ENCODE assay signal across 15 cellular contexts in genomic region chr15:60351066-60351465, GRCh38. TPM values are rescaled to one million over a fixed set of nuclear protein-coding genes. Genes with fewer than 3 reads are reported as not detected.
DNase-seq lines count a peak whose midpoint lies in the region; ATAC-seq and TF ChIP-seq lines count a peak whose summit lies in the region.
"Had no signal": no experiment of that assay in that cellular context is flagged by ENCODE, and none has a peak within 500 bp of the region (broad histone marks: within the 10 kb centered on the region; RNA-seq: fewer than 3 reads in every experiment).

No MANE protein-coding gene starts in this region.

- H3K4me1 ChIP-seq in A673 (ENCODE audit: insufficient read depth, low read length, poor library complexity, severe bottlenecking), result no peaks in the 10 kb centered on the region
- H3K4me1 ChIP-seq: HAP-1, heart right ventricle had no signal

- no peak overlapping the region for H3K4me3 Mint-ChIP-seq in effector memory CD8-positive, alpha-beta T cell
- H3K4me3 Mint-ChIP-seq in stimulated activated effector memory CD8-positive, alpha-beta T cell treated with anti-CD3 and anti-CD28 coated beads, Interleukin-12 subunit alpha, Interleukin-12 subunit beta, amount 100 ng/mL, for 72 hours, result no peak overlapping the region
- H3K4me3 Mint-ChIP-seq: activated T-cell treated with anti-CD3 and anti-CD28 coated beads, Interleukin-2, amount 50 U/mL, for 24 hours had no signal

- POLR2A ChIA-PET in A673 (lab: Charles Lee; ENCODE audit: low non-redundant PET), result no interaction called here

- CTCF ChIA-PET in A673 (lab: Charles Lee), result no interaction called here

- H3K4me3 ChIP-seq in A673 (ENCODE audit: low read depth, low read length, poor library complexity, severe bottlenecking), result no peak overlapping the region
- H3K4me3 ChIP-seq: HAP-1, heart right ventricle had no signal

- no peak overlapping the region for H3K27ac ChIP-seq in A673 (ENCODE audit: low read depth, low read length, poor library complexity, severe bottlenecking)
- H3K27ac ChIP-seq: heart right ventricle had no signal

- no peaks in the 10 kb centered on the region for H3K9me3 ChIP-seq in A673 (ENCODE audit: low read depth, low read length, poor library complexity, severe bottlenecking)
- H3K9me3 ChIP-seq: HAP-1, heart right ventricle had no signal

- intact Hi-C loops in A673 (cut with micrococcal nuclease; ENCODE audit: unreplicated experiment), result no loop called here

- BruUV-seq in A673 (replicated peaks; lab: Mats Ljungman, UMichigan), result no TSS peak

- H3K36me3 Mint-ChIP-seq in effector memory CD8-positive, alpha-beta T cell (ENCODE audit: insufficient read depth), result peaks cover 93% of the 10 kb centered on the region
- H3K36me3 Mint-ChIP-seq in stimulated activated effector memory CD8-positive, alpha-beta T cell treated with anti-CD3 and anti-CD28 coated beads, Interleukin-12 subunit alpha, Interleukin-12 subunit beta, amount 100 ng/mL, for 72 hours, result peaks cover 98% of the 10 kb centered on the region

- peaks cover 90% of the 10 kb centered on the region for H3K36me3 ChIP-seq in A673 (ENCODE audit: insufficient read depth, low read length, poor library complexity, severe bottlenecking)

- no peak for TF ChIP-seq CTCF in A673 (conservative IDR thresholded peaks at IDR 0.05; ENCODE audit: low read depth, low read length)

- peak in 2 of 3 experiments; percentile 34 to 67 for DNase-seq in NCI-H1417 (lab: John Stamatoyannopoulos, UW)
- no peak for DNase-seq in NCI-H1417 treated with DMSO at 0.1 percent for 48 hours (lab: John Stamatoyannopoulos, UW)
- peak; percentile 76 for DNase-seq in NCI-H510A treated with DMSO at 0.1 percent for 48 hours (lab: John Stamatoyannopoulos, UW)
- DNase-seq in effector memory CD8-positive, alpha-beta T cell, result no peak
- no peak for DNase-seq in stimulated activated effector memory CD8-positive, alpha-beta T cell treated with anti-CD3 and anti-CD28 coated beads, Interleukin-12 subunit alpha, Interleukin-12 subunit beta, amount 100 ng/mL, for 72 hours (ENCODE audit: low spot score in 2 of 2)
- DNase-seq in activated CD4-positive, alpha-beta T cell treated with anti-CD3 and anti-CD28 coated beads, Interleukin-2, amount 50 U/mL, for 4 hours, result no peak
- DNase-seq in A673 (ENCODE audit: low spot score), result no peak
- DNase-seq: activated T-cell treated with anti-CD3 and anti-CD28 coated beads, Interleukin-2, amount 50 U/mL, for 24 hours; effector memory CD4-positive, alpha-beta T cell; heart right ventricle; left ventricle myocardium superior; SIG-M5; trophoblast cell had no signal

- H3K4me1 Mint-ChIP-seq in effector memory CD8-positive, alpha-beta T cell (ENCODE audit: low read depth in 2 of 2), result peaks cover 4 to 21% of the 10 kb centered on the region in 2 donors
- H3K4me1 Mint-ChIP-seq in stimulated activated effector memory CD8-positive, alpha-beta T cell treated with anti-CD3 and anti-CD28 coated beads, Interleukin-12 subunit alpha, Interleukin-12 subunit beta, amount 100 ng/mL, for 72 hours, result peaks cover 12% of the 10 kb centered on the region

- H3K9me3 Mint-ChIP-seq in effector memory CD8-positive, alpha-beta T cell, result no peaks in the 10 kb centered on the region
- no peaks in the 10 kb centered on the region for H3K9me3 Mint-ChIP-seq in stimulated activated effector memory CD8-positive, alpha-beta T cell treated with anti-CD3 and anti-CD28 coated beads, Interleukin-12 subunit alpha, Interleukin-12 subunit beta, amount 100 ng/mL, for 72 hours
- H3K9me3 Mint-ChIP-seq: activated T-cell treated with anti-CD3 and anti-CD28 coated beads, Interleukin-2, amount 50 U/mL, for 24 hours had no signal

- H3K27ac Mint-ChIP-seq in effector memory CD8-positive, alpha-beta T cell, result peak overlapping the region; percentile 11 to 95
- peak overlapping the region; percentile 7 for H3K27ac Mint-ChIP-seq in stimulated activated effector memory CD8-positive, alpha-beta T cell treated with anti-CD3 and anti-CD28 coated beads, Interleukin-12 subunit alpha, Interleukin-12 subunit beta, amount 100 ng/mL, for 72 hours
- H3K27ac Mint-ChIP-seq: activated T-cell treated with anti-CD3 and anti-CD28 coated beads, Interleukin-2, amount 50 U/mL, for 24 hours had no signal

- H3K27me3 Mint-ChIP-seq in effector memory CD8-positive, alpha-beta T cell, result no peaks in the 10 kb centered on the region
- H3K27me3 Mint-ChIP-seq: activated T-cell treated with anti-CD3 and anti-CD28 coated beads, Interleukin-2, amount 50 U/mL, for 24 hours had no signal

- no peak for ATAC-seq in effector memory CD8-positive, alpha-beta T cell (replicated peaks)
- no peak for ATAC-seq in stimulated activated effector memory CD8-positive, alpha-beta T cell treated with anti-CD3 and anti-CD28 coated beads, Interleukin-12 subunit alpha, Interleukin-12 subunit beta, amount 100 ng/mL, for 72 hours
- no peak for ATAC-seq in HG02938 (IDR thresholded peaks at IDR 0.05; ENCODE audit: unreplicated experiment)
- ATAC-seq: heart right ventricle, left ventricle myocardium superior had no signal

- no peaks in the 10 kb centered on the region for H3K27me3 ChIP-seq in A673 (replicated peaks; ENCODE audit: insufficient read depth, low read depth, low read length, poor library complexity)
- H3K27me3 ChIP-seq: heart right ventricle had no signal

RNA-seq across cellular contexts. Expression of gene ANXA2, which starts 46.7 kb away (rescaled TPM):
- 880 and 1,038 TPM in 2 replicates for total RNA-seq in A673 (2021)

Comparison
In these comparisons a context has a peak if more than half of its experiments do, and no peak if none do; other contexts are left out.
1. DNase-seq: peak in NCI-H1417 (2 of 3) and NCI-H510A treated with DMSO at 0.1 percent for 48 hours (single experiment); none in NCI-H1417 treated with DMSO at 0.1 percent for 48 hours (single experiment), effector memory CD8-positive, alpha-beta T cell (0 of 3), stimulated activated effector memory CD8-positive, alpha-beta T cell treated with anti-CD3 and anti-CD28 coated beads, Interleukin-12 subunit alpha, Interleukin-12 subunit beta, amount 100 ng/mL, for 72 hours (0 of 2), activated CD4-positive, alpha-beta T cell treated with anti-CD3 and anti-CD28 coated beads, Interleukin-2, amount 50 U/mL, for 4 hours (0 of 2) and A673 (single experiment).